ENCODE assay signal across 8 cellular contexts in the genomic region with DNA sequence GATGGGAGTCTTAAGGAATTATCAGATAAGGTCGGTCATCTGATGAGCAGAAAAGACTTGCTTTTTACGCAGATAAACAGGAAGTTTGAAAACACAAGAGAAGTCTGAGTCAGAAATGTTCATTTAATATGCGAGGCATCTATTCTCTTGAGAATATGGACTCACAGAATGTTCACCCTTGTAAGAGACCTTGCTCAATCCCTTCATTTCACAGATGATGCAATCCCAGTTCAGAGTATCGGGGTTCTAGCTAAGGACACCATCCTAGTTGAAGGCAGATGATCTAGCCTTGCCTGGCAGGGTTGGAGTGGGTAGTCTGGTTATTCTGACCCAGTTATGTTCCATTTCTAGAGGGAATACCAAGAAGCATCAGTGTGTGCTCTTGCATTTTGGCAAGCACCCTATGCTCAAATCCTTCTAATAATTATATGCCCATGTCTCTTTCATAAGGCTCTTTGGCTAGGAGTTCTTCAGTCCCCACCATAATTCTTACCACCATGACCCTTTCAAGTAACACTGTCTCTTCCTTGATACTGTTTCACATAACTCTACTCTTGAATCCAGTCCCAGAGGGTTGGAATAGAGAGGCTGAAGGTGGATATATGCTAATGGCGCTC. TPM values are rescaled to one million over a fixed set of nuclear protein-coding genes. Genes with fewer than 3 reads are reported as not detected.
DNase-seq lines count a peak whose midpoint lies in the region; ATAC-seq and TF ChIP-seq lines count a peak whose summit lies in the region.

No MANE protein-coding gene starts in this region.

- ATAC-seq in stimulated activated naive CD8-positive, alpha-beta T cell treated with anti-CD3 and anti-CD28 coated beads, Interleukin-15, Interleukin-2, amounts not matched to agents 100 U/mL and 50 U/mL, for 24 hours = no peak
- ATAC-seq in GM21529 (IDR thresholded peaks at IDR 0.05; ENCODE audit: unreplicated experiment) = no peak

- H3K4me1 Mint-ChIP-seq in stimulated activated naive CD8-positive, alpha-beta T cell treated with anti-CD3 and anti-CD28 coated beads, Interleukin-15, Interleukin-2, amounts not matched to agents 100 ng/mL and 50 ng/mL, for 24 hours (ENCODE audit: low read depth) = peaks cover 71% of the 10 kb centered on the region
- H3K4me1 Mint-ChIP-seq in mesothelial cell of epicardium (peaks cover 45% of the 10 kb centered on the region), neural progenitor cell (peaks cover 47% of the 10 kb centered on the region), Calu3 (ENCODE audit: low read depth, unreplicated experiment) (peaks cover 18% of the 10 kb centered on the region)

- peak overlapping the region; percentile 66 for H3K4me3 Mint-ChIP-seq in stimulated activated naive CD8-positive, alpha-beta T cell treated with anti-CD3 and anti-CD28 coated beads, Interleukin-15, Interleukin-2, amounts not matched to agents 100 ng/mL and 50 ng/mL, for 24 hours
- H3K4me3 Mint-ChIP-seq in mesothelial cell of epicardium (no peak overlapping the region), neural progenitor cell (no peak overlapping the region), Calu3 (ENCODE audit: low read depth, unreplicated experiment) (no peak overlapping the region)

- no peak for TF ChIP-seq CTCF in cardiac fibroblast (IDR thresholded peaks at IDR 0.05; ENCODE audit: low read depth, low read length)
- no peak for TF ChIP-seq CTCF in mesothelial cell of epicardium (IDR thresholded peaks at IDR 0.05; ENCODE audit: unreplicated experiment)
- TF ChIP-seq CTCF in neural progenitor cell (IDR thresholded peaks at IDR 0.05) = no peak
- TF ChIP-seq CTCF in GM13977 (IDR thresholded peaks at IDR 0.05; ENCODE audit: extremely low read depth, insufficient read depth, missing control alignments) = no peak
- TF ChIP-seq CTCF in Calu3 (IDR thresholded peaks at IDR 0.05; ENCODE audit: unreplicated experiment) = no peak

- H3K9me3 Mint-ChIP-seq in stimulated activated naive CD8-positive, alpha-beta T cell treated with anti-CD3 and anti-CD28 coated beads, Interleukin-15, Interleukin-2, amounts not matched to agents 100 ng/mL and 50 ng/mL, for 24 hours = no peaks in the 10 kb centered on the region
- no peaks in the 10 kb centered on the region for H3K9me3 Mint-ChIP-seq in mesothelial cell of epicardium
- no peaks in the 10 kb centered on the region for H3K9me3 Mint-ChIP-seq in neural progenitor cell
- no peaks in the 10 kb centered on the region for H3K9me3 Mint-ChIP-seq in Calu3 (ENCODE audit: low read depth, unreplicated experiment)

- H3K36me3 ChIP-seq in neural progenitor cell = no peaks in the 10 kb centered on the region

- CTCF ChIA-PET in Calu3 (lab: Charles Lee) = no interaction called here

- peak overlapping the region; percentile 95 for H3K27ac Mint-ChIP-seq in stimulated activated naive CD8-positive, alpha-beta T cell treated with anti-CD3 and anti-CD28 coated beads, Interleukin-15, Interleukin-2, amounts not matched to agents 100 ng/mL and 50 ng/mL, for 24 hours
- H3K27ac Mint-ChIP-seq in mesothelial cell of epicardium (peak overlapping the region; percentile 63), neural progenitor cell (no peak overlapping the region), Calu3 (ENCODE audit: unreplicated experiment) (no peak overlapping the region)

- no peaks in the 10 kb centered on the region for H3K9me3 ChIP-seq in neural progenitor cell (ENCODE audit: low read depth)

- H3F3A ChIP-seq in neural progenitor cell (ENCODE audit: low read depth) = peaks cover 24% of the 10 kb centered on the region

- H3K9ac ChIP-seq in neural progenitor cell = no peak overlapping the region

- peaks cover 5% of the 10 kb centered on the region for H3K36me3 Mint-ChIP-seq in stimulated activated naive CD8-positive, alpha-beta T cell treated with anti-CD3 and anti-CD28 coated beads, Interleukin-15, Interleukin-2, amounts not matched to agents 100 ng/mL and 50 ng/mL, for 24 hours (ENCODE audit: low read depth)
- H3K36me3 Mint-ChIP-seq in mesothelial cell of epicardium (no peaks in the 10 kb centered on the region), neural progenitor cell (peaks cover 1% of the 10 kb centered on the region), Calu3 (ENCODE audit: insufficient read depth, unreplicated experiment) (no peaks in the 10 kb centered on the region)

- intact Hi-C loops in Calu3 (cut with micrococcal nuclease; ENCODE audit: unreplicated experiment) = no loop called here

- no peaks in the 10 kb centered on the region for H3K27me3 ChIP-seq in neural progenitor cell

- DNase-seq in stimulated activated naive CD8-positive, alpha-beta T cell treated with anti-CD3 and anti-CD28 coated beads, Interleukin-15, Interleukin-2, amounts not matched to agents 100 U/mL and 50 U/mL, for 24 hours = no peak
- DNase-seq in cardiac fibroblast (ENCODE audit: low read depth in 2 of 2) (peak; percentile 96 to 99), mesothelial cell of epicardium (ENCODE audit: low spot score in 2 of 2, unreplicated experiment in 2 of 2) (no peak), neural progenitor cell (ENCODE audit: low spot score) (no peak), GM13977 (ENCODE audit: low spot score) (no peak), Calu3 (no peak)

- H3K79me2 ChIP-seq in neural progenitor cell (ENCODE audit: low read depth) = peaks cover 43% of the 10 kb centered on the region

- no peak overlapping the region for H3K27ac ChIP-seq in neural progenitor cell

- H2AFZ ChIP-seq in neural progenitor cell (replicated peaks) = no peak overlapping the region

- no peak overlapping the region for H3K4me2 ChIP-seq in neural progenitor cell

- in situ Hi-C loops in GM13977 (cut with MboI; ENCODE audit: low pct_unique_long_range_greater_than_20kb, low sequenced_read_pairs, unreplicated experiment) = no loop called here

- peaks cover 47% of the 10 kb centered on the region for H3K4me1 ChIP-seq in neural progenitor cell

- BruUV-seq in Calu3 (replicated peaks; lab: Mats Ljungman, UMichigan) = no TSS peak

- peaks cover 69% of the 10 kb centered on the region for H4K20me1 ChIP-seq in neural progenitor cell (ENCODE audit: low read depth)

- H3K27me3 Mint-ChIP-seq in stimulated activated naive CD8-positive, alpha-beta T cell treated with anti-CD3 and anti-CD28 coated beads, Interleukin-15, Interleukin-2, amounts not matched to agents 100 ng/mL and 50 ng/mL, for 24 hours = no peaks in the 10 kb centered on the region
- H3K27me3 Mint-ChIP-seq in mesothelial cell of epicardium (ENCODE audit: low read depth) (no peaks in the 10 kb centered on the region), neural progenitor cell (ENCODE audit: insufficient read depth, low read depth) (no peaks in the 10 kb centered on the region), Calu3 (ENCODE audit: unreplicated experiment) (no peaks in the 10 kb centered on the region)

- H3K4me3 ChIP-seq in cardiac fibroblast (replicated peaks in 1 of 2; ENCODE audit: low read depth in 2 of 2, low read length in 2 of 2) = no peak overlapping the region
- no peak overlapping the region for H3K4me3 ChIP-seq in neural progenitor cell

RNA-seq across cellular contexts. Expression of a gene that starts 42.5 kb away (rescaled TPM):
- total RNA-seq in mesothelial cell of epicardium (7.5 to 9.9 TPM (median 8.7 TPM) in 3 replicates), neural progenitor cell (ENCODE audit: low replicate concordance) (21.4 and 38.0 TPM in 2 replicates), Calu3 (2022) (2.3 and 4.1 TPM in 2 replicates)

Comparison
In these comparisons a context has a peak if more than half of its experiments do, and no peak if none do; other contexts are left out.
1. H3K27ac Mint-ChIP-seq: peak in stimulated activated naive CD8-positive, alpha-beta T cell treated with anti-CD3 and anti-CD28 coated beads, Interleukin-15, Interleukin-2, amounts not matched to agents 100 ng/mL and 50 ng/mL, for 24 hours (single experiment) and mesothelial cell of epicardium (single experiment); none in neural progenitor cell (single experiment) and Calu3 (single experiment).
2. DNase-seq: peak in cardiac fibroblast (2 of 2); none in stimulated activated naive CD8-positive, alpha-beta T cell treated with anti-CD3 and anti-CD28 coated beads, Interleukin-15, Interleukin-2, amounts not matched to agents 100 U/mL and 50 U/mL, for 24 hours (single experiment), mesothelial cell of epicardium (0 of 2), neural progenitor cell (single experiment), GM13977 (single experiment) and Calu3 (single experiment).